Comparison of ENCODE assay signal across 27 cellular contexts in the genomic region with DNA sequence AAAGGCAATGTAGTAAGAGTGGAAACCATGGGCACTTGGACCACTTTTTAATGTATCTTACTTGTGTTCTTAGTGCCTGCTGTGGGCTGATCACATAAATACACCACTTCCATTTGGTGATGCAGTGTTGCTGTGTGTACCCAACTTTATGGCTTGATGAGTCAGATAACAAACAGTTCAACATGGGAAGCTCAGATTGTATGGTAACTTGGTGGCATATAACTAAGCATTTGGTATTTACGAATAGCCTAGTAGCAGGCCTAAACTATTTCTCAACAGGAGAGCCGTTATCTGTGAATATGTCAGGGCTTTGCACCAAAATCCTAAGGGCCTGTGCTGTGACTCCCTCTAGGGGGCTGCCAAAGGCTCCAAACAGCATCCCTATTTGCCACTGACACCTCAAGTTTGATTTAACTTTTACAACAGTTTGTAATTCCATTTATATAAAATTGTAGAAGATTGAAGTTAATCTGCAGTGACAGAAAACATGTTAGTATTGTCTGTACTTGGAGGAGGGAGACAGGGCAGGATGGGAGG.
DNase-seq lines count a peak whose midpoint lies in the region; ATAC-seq and TF ChIP-seq lines count a peak whose summit lies in the region.
"Had no signal": no experiment of that assay in that cellular context is flagged by ENCODE, and none has a peak within 500 bp of the region (broad histone marks: within the 10 kb centered on the region; RNA-seq: fewer than 3 reads in every experiment).

No MANE protein-coding gene starts in this region.

- no peak overlapping the region for H2AFZ ChIP-seq in hepatocyte

- no peaks in the 10 kb centered on the region for H3K36me3 ChIP-seq in hepatocyte (replicated peaks; ENCODE audit: insufficient read depth, low read depth)
- H3K36me3 ChIP-seq: ascending aorta, transverse colon had no signal

- H3K4me1 ChIP-seq in hepatocyte (ENCODE audit: insufficient read depth), result no peaks in the 10 kb centered on the region
- H3K4me1 ChIP-seq: ascending aorta, Caco-2, transverse colon had no signal

- no peaks in the 10 kb centered on the region for H3K9me3 ChIP-seq in hepatocyte (ENCODE audit: low read depth)
- H3K9me3 ChIP-seq: ascending aorta, Caco-2 had no signal

- no peaks in the 10 kb centered on the region for H3K4me1 Mint-ChIP-seq in activated CD4-positive, alpha-beta T cell treated with anti-CD3 and anti-CD28 coated beads for 36 hours
- no peaks in the 10 kb centered on the region for H3K4me1 Mint-ChIP-seq in stimulated activated memory B cell treated with anti-CD40 and anti-IgM and Interleukin-4, amounts not matched to agents 10 μg/mL and 1 μg/mL and 100 μg/mL, for 72 hours
- H3K4me1 Mint-ChIP-seq: activated B cell treated with CpG ODN at 0.5 μM for 24 hours; activated CD8-positive, alpha-beta memory T cell treated with anti-CD3 and anti-CD28 coated beads, Interleukin-2, amount 10 ng/mL, durations not matched to agents 7 days and 5 days; CD14-positive monocyte; naive thymus-derived CD4-positive, alpha-beta T cell; stimulated activated effector memory CD8-positive, alpha-beta T cell treated with anti-CD3 and anti-CD28 coated beads, Interleukin-12 subunit alpha, Interleukin-12 subunit beta, amount 100 ng/mL, for 72 hours had no signal

- H4K20me1 ChIP-seq in hepatocyte (ENCODE audit: insufficient read depth, poor library complexity, severe bottlenecking), result no peaks in the 10 kb centered on the region

- POLR2A ChIA-PET in activated CD4-positive, alpha-beta T cell treated with anti-CD3 and anti-CD28 coated beads for 36 hours (lab: Charles Lee), result no interaction called here

- no peak overlapping the region for H3K27ac Mint-ChIP-seq in activated CD4-positive, alpha-beta T cell treated with anti-CD3 and anti-CD28 coated beads for 36 hours
- H3K27ac Mint-ChIP-seq in stimulated activated memory B cell treated with anti-CD40 and anti-IgM and Interleukin-4, amounts not matched to agents 10 μg/mL and 1 μg/mL and 100 μg/mL, for 72 hours, result no peak overlapping the region
- H3K27ac Mint-ChIP-seq: activated B cell treated with CpG ODN at 0.5 μM for 24 hours; activated CD8-positive, alpha-beta memory T cell treated with anti-CD3 and anti-CD28 coated beads, Interleukin-2, amount 10 ng/mL, durations not matched to agents 7 days and 5 days; CD14-positive monocyte; naive thymus-derived CD4-positive, alpha-beta T cell; stimulated activated effector memory CD8-positive, alpha-beta T cell treated with anti-CD3 and anti-CD28 coated beads, Interleukin-12 subunit alpha, Interleukin-12 subunit beta, amount 100 ng/mL, for 72 hours had no signal

- H3K4me2 ChIP-seq in hepatocyte, result no peak overlapping the region

- ATAC-seq in left cardiac atrium, result no peak
- ATAC-seq in activated CD4-positive, alpha-beta T cell treated with anti-CD3 and anti-CD28 coated beads for 36 hours, result no peak
- no peak for ATAC-seq in stimulated activated memory B cell treated with anti-CD40 and anti-IgM and Interleukin-4, amounts not matched to agents 10 μg/mL and 1 μg/mL and 100 μg/mL, for 72 hours
- ATAC-seq: activated CD8-positive, alpha-beta memory T cell treated with anti-CD3 and anti-CD28 coated beads, Interleukin-2, amount 10 ng/mL, durations not matched to agents 7 days and 5 days; activated T-cell treated with anti-CD3 and anti-CD28 coated beads, Interleukin-2, amount 50 U/mL, for 4 hours; naive thymus-derived CD4-positive, alpha-beta T cell; stimulated activated effector memory CD8-positive, alpha-beta T cell treated with anti-CD3 and anti-CD28 coated beads, Interleukin-12 subunit alpha, Interleukin-12 subunit beta, amount 100 ng/mL, for 72 hours had no signal

- H3K27ac ChIP-seq in hepatocyte, result no peak overlapping the region
- H3K27ac ChIP-seq: ascending aorta, coronary artery, epithelial cell of prostate, transverse colon had no signal

- H3K27me3 ChIP-seq in hepatocyte, result no peaks in the 10 kb centered on the region
- H3K27me3 ChIP-seq: ascending aorta, transverse colon had no signal

- no peak overlapping the region for H3K4me3 ChIP-seq in hepatocyte
- H3K4me3 ChIP-seq: ascending aorta, coronary artery, transverse colon had no signal

- peak; percentile 23 for DNase-seq in SK-MEL-5 (ENCODE audit: low read depth, low spot score)
- DNase-seq in hepatocyte (ENCODE audit: low spot score), result peak; percentile 12
- no peak for DNase-seq in occipital lobe (lab: John Stamatoyannopoulos, UW)
- no peak for DNase-seq in left cardiac atrium
- DNase-seq in activated CD4-positive, alpha-beta T cell treated with anti-CD3 and anti-CD28 coated beads for 36 hours, result no peak
- DNase-seq: activated B cell treated with CpG ODN at 0.5 μM for 24 hours; activated CD8-positive, alpha-beta memory T cell treated with anti-CD3 and anti-CD28 coated beads, Interleukin-2, amount 10 ng/mL, durations not matched to agents 7 days and 5 days; activated gamma-delta T cell treated with Interleukin-2 at 50 U/mL for 16 hours; activated T-cell treated with anti-CD3 and anti-CD28 coated beads, Interleukin-2, amount 50 U/mL, for 4 hours; Caco-2; DMS79 treated with DMSO at 0.1 percent for 48 hours; effector CD8-positive, alpha-beta T cell; GDM1; hippocampal formation; kidney; MM.1S; naive thymus-derived CD4-positive, alpha-beta T cell; NCI-H2029; NCI-H524; transverse colon had no signal

- 43% methylated on average over 2 of the region's 2 CpGs for WGBS in hepatocyte (ENCODE audit: low lambda C conversion rate, missing lambda C conversion rate)

- H3K79me2 ChIP-seq in hepatocyte, result no peaks in the 10 kb centered on the region

- in situ Hi-C loops in SK-MEL-5 (cut with HindIII; ENCODE audit: low pct_unique_long_range_greater_than_20kb, low sequenced_read_pairs), result no loop called here

- no peaks in the 10 kb centered on the region for H3K36me3 Mint-ChIP-seq in activated CD4-positive, alpha-beta T cell treated with anti-CD3 and anti-CD28 coated beads for 36 hours (ENCODE audit: low read depth)
- no peaks in the 10 kb centered on the region for H3K36me3 Mint-ChIP-seq in stimulated activated memory B cell treated with anti-CD40 and anti-IgM and Interleukin-4, amounts not matched to agents 10 μg/mL and 1 μg/mL and 100 μg/mL, for 72 hours
- H3K36me3 Mint-ChIP-seq: activated CD8-positive, alpha-beta memory T cell treated with anti-CD3 and anti-CD28 coated beads, Interleukin-2, amount 10 ng/mL, durations not matched to agents 7 days and 5 days; CD14-positive monocyte; naive thymus-derived CD4-positive, alpha-beta T cell; stimulated activated effector memory CD8-positive, alpha-beta T cell treated with anti-CD3 and anti-CD28 coated beads, Interleukin-12 subunit alpha, Interleukin-12 subunit beta, amount 100 ng/mL, for 72 hours had no signal

- TF ChIP-seq CTCF in LNCAP (IDR thresholded peaks at IDR 0.05) (peak; percentile 8; the same call in 1 of the 2 replicates), hepatocyte (IDR thresholded peaks at IDR 0.05; ENCODE audit: poor library complexity) (no peak)

- no peaks in the 10 kb centered on the region for H3K9me2 ChIP-seq in hepatocyte (replicated peaks; ENCODE audit: insufficient read depth)

- CTCF ChIA-PET in activated CD4-positive, alpha-beta T cell treated with anti-CD3 and anti-CD28 coated beads for 36 hours (lab: Charles Lee), result no interaction called here

- no peak overlapping the region for H3K4me3 Mint-ChIP-seq in activated CD4-positive, alpha-beta T cell treated with anti-CD3 and anti-CD28 coated beads for 36 hours
- H3K4me3 Mint-ChIP-seq in stimulated activated memory B cell treated with anti-CD40 and anti-IgM and Interleukin-4, amounts not matched to agents 10 μg/mL and 1 μg/mL and 100 μg/mL, for 72 hours, result no peak overlapping the region
- H3K4me3 Mint-ChIP-seq: activated B cell treated with CpG ODN at 0.5 μM for 24 hours; activated CD8-positive, alpha-beta memory T cell treated with anti-CD3 and anti-CD28 coated beads, Interleukin-2, amount 10 ng/mL, durations not matched to agents 7 days and 5 days; activated T-cell treated with anti-CD3 and anti-CD28 coated beads, Interleukin-2, amount 50 U/mL, for 4 hours; CD14-positive monocyte; naive thymus-derived CD4-positive, alpha-beta T cell; stimulated activated effector memory CD8-positive, alpha-beta T cell treated with anti-CD3 and anti-CD28 coated beads, Interleukin-12 subunit alpha, Interleukin-12 subunit beta, amount 100 ng/mL, for 72 hours had no signal

- H3K27me3 Mint-ChIP-seq in activated CD4-positive, alpha-beta T cell treated with anti-CD3 and anti-CD28 coated beads for 36 hours, result no peaks in the 10 kb centered on the region
- no peaks in the 10 kb centered on the region for H3K27me3 Mint-ChIP-seq in stimulated activated memory B cell treated with anti-CD40 and anti-IgM and Interleukin-4, amounts not matched to agents 10 μg/mL and 1 μg/mL and 100 μg/mL, for 72 hours
- H3K27me3 Mint-ChIP-seq: activated B cell treated with CpG ODN at 0.5 μM for 24 hours; activated CD8-positive, alpha-beta memory T cell treated with anti-CD3 and anti-CD28 coated beads, Interleukin-2, amount 10 ng/mL, durations not matched to agents 7 days and 5 days; naive thymus-derived CD4-positive, alpha-beta T cell had no signal

- H3K9me3 Mint-ChIP-seq in activated CD4-positive, alpha-beta T cell treated with anti-CD3 and anti-CD28 coated beads for 36 hours (ENCODE audit: low read depth), result peaks cover 6% of the 10 kb centered on the region
- no peaks in the 10 kb centered on the region for H3K9me3 Mint-ChIP-seq in stimulated activated memory B cell treated with anti-CD40 and anti-IgM and Interleukin-4, amounts not matched to agents 10 μg/mL and 1 μg/mL and 100 μg/mL, for 72 hours

- intact Hi-C loops in left cardiac atrium (cut with DNase I), result no loop called here
- intact Hi-C loops in activated CD4-positive, alpha-beta T cell treated with anti-CD3 and anti-CD28 coated beads for 36 hours (cut with DNase I, micrococcal nuclease), result no loop called here

Comparison
In these comparisons a context has a peak if more than half of its experiments do, and no peak if none do; other contexts are left out.
1. DNase-seq: peak in SK-MEL-5 (single experiment) and hepatocyte (single experiment); none in occipital lobe (single experiment), left cardiac atrium (single experiment) and activated CD4-positive, alpha-beta T cell treated with anti-CD3 and anti-CD28 coated beads for 36 hours (single experiment).